ENCODE assay signal across 9 cellular contexts in the genomic region with DNA sequence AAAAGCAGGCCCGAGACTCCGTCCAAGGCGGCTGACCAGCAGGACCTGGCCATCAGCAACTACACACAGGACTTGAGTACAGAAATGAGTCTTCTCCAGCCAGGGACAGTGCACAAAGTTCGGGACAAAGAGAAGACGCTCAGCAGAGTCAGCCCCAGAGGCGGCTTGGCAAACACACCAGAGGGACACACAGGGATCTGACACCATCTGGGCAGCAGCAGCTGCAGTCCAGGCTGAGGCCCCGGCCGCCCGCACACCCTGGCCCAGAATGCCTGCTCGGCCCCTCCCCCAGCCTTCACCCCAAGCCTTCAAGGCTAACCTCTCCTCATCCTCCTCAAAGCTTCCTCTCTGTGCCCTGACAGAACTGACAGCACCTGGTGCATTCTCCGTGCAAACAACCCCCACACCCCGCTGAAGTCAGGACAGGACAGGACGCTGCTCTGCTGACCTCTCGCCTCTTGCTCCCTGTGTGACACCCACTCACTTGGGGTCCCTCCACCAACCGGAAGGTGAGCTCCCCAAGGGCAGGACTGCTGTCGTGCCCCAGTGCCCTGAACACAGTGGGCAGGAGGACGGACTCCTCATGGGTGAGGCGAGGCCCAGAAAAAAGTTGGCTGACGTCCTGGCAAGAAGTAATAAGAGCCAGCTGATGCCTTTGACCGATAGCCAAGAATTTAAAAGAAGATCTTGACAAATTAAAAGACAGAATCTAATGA.
DNase-seq lines count a peak whose midpoint lies in the region; ATAC-seq, FAIRE-seq and TF ChIP-seq lines count a peak whose summit lies in the region.
"Had no signal": no experiment of that assay in that cellular context is flagged by ENCODE, and none has a peak within 500 bp of the region (broad histone marks: within the 10 kb centered on the region; RNA-seq: fewer than 3 reads in every experiment).

No MANE protein-coding gene starts in this region.

- H4K20me1 ChIP-seq in HepG2 (ENCODE audit: insufficient read depth, low read length), result no peaks in the 10 kb centered on the region

- H3K36me3 Mint-ChIP-seq in stimulated activated naive B cell treated with anti-CD40 and anti-IgM and Interleukin-4, amounts not matched to agents 10 μg/mL and 1 μg/mL and 100 μg/mL, for 72 hours, result peaks cover 4 to 26% of the 10 kb centered on the region in 2 donors

- H3K27ac Mint-ChIP-seq in stimulated activated naive B cell treated with anti-CD40 and anti-IgM and Interleukin-4, amounts not matched to agents 10 μg/mL and 1 μg/mL and 100 μg/mL, for 72 hours, result peak overlapping the region; percentile 22
- H3K27ac Mint-ChIP-seq: activated T-cell treated with anti-CD3 and anti-CD28 coated beads, Interleukin-2, amount 50 U/mL, for 72 hours had no signal

- TF ChIP-seq CTCF in breast epithelium (IDR thresholded peaks at IDR 0.05), result no peak
- no peak for TF ChIP-seq CTCF in HepG2 (CRISPR knock-in tag; IDR thresholded peaks at IDR 0.05)

- peak overlapping the region; percentile 15; the same call in 1 of the 2 replicates for H3K9ac ChIP-seq in HepG2 (ENCODE audit: insufficient read depth, low read depth, low read length)

- peaks cover 0 to 7% of the 10 kb centered on the region in 2 donors for H3K9me3 Mint-ChIP-seq in stimulated activated naive B cell treated with anti-CD40 and anti-IgM and Interleukin-4, amounts not matched to agents 10 μg/mL and 1 μg/mL and 100 μg/mL, for 72 hours

- peak; percentile 50 for DNase-seq in HCEC 1CT
- no peak for DNase-seq in breast epithelium (ENCODE audit: low spot score in 2 of 2)
- DNase-seq in HepG2 (ENCODE audit: low spot score), result no peak
- DNase-seq in stimulated activated naive B cell treated with anti-CD40 and anti-IgM and Interleukin-4, amounts not matched to agents 10 μg/mL and 1 μg/mL and 100 μg/mL, for 72 hours, result no peak
- DNase-seq in GF-D8 (lab: John Stamatoyannopoulos, UW), result no peak
- DNase-seq in Ammon's horn (ENCODE audit: low spot score), result no peak
- DNase-seq: activated T-cell treated with anti-CD3 and anti-CD28 coated beads, Interleukin-2, amount 50 U/mL, for 72 hours had no signal

- H3K4me1 Mint-ChIP-seq in stimulated activated naive B cell treated with anti-CD40 and anti-IgM and Interleukin-4, amounts not matched to agents 10 μg/mL and 1 μg/mL and 100 μg/mL, for 72 hours, result peaks cover 23 to 43% of the 10 kb centered on the region in 2 donors

- H3K9me3 ChIP-seq in breast epithelium (no peaks in the 10 kb centered on the region), HepG2 (ENCODE audit: low read length) (no peaks in the 10 kb centered on the region)

- WGBS in HepG2 (ENCODE audit: low lambda C conversion rate), result 75% methylated on average over 14 of the region's 20 CpGs

- H3K27ac ChIP-seq in breast epithelium, result peak overlapping the region; percentile 79 to 96
- H3K27ac ChIP-seq in HepG2 (ENCODE audit: extremely low read length, insufficient read depth, low read length), result peak overlapping the region; percentile 44

- H3K36me3 ChIP-seq in breast epithelium (no peaks in the 10 kb centered on the region), HepG2 (replicated peaks in 1 of 2; ENCODE audit: control insufficient read depth in 1 of 2, insufficient read depth in 2 of 2, low read length in 2 of 2) (no peaks in the 10 kb centered on the region)

- H3K4me2 ChIP-seq in HepG2 (ENCODE audit: low read depth, low read length), result peak overlapping the region; percentile 21; the same call in 1 of the 2 replicates

- BruUV-seq in HepG2 (replicated peaks; lab: Mats Ljungman, UMichigan), result no TSS peak

- CTCF ChIA-PET in HepG2 (lab: Yijun Ruan, JAX; ENCODE audit: low intra/inter-chr PET ratio, low total read pairs), result no interaction called here

- no peaks in the 10 kb centered on the region for H3K27me3 Mint-ChIP-seq in stimulated activated naive B cell treated with anti-CD40 and anti-IgM and Interleukin-4, amounts not matched to agents 10 μg/mL and 1 μg/mL and 100 μg/mL, for 72 hours

- in situ Hi-C loops in HepG2 (cut with HindIII; ENCODE audit: extremely low pct_ligation_motif_present, low pct_unique_long_range_greater_than_20kb), result no loop called here

- FAIRE-seq in HepG2 (lab: Jason Lieb, UNC), result no peak

- POLR2A ChIA-PET in HepG2 (lab: Yijun Ruan, JAX), result interaction anchor here (1.0 kb wide), 1 partner anchor 11 kb away, joined by 3 read pairs; no protein-coding TSS in a partner anchor

- TF ChIP-seq RAD21 in HepG2 (CRISPR knock-in tag; IDR thresholded peaks at IDR 0.05), result no peak

- ATAC-seq in HepG2 (peak; percentile 82), HG03280 (IDR thresholded peaks at IDR 0.05; ENCODE audit: unreplicated experiment) (no peak), HG02678 (IDR thresholded peaks at IDR 0.05; ENCODE audit: unreplicated experiment) (no peak)
- ATAC-seq in stimulated activated naive B cell treated with anti-CD40 and anti-IgM and Interleukin-4, amounts not matched to agents 10 μg/mL and 1 μg/mL and 100 μg/mL, for 72 hours (replicated peaks), result no peak
- ATAC-seq: activated T-cell treated with anti-CD3 and anti-CD28 coated beads, Interleukin-2, amount 50 U/mL, for 72 hours had no signal

- intact Hi-C loops in breast epithelium (cut with DNase I; ENCODE audit: low total_unique reads) (no loop called here), HepG2 (cut with micrococcal nuclease; ENCODE audit: unreplicated experiment) (no loop called here)

- H3K27me3 ChIP-seq in breast epithelium, result no peaks in the 10 kb centered on the region
- H3K27me3 ChIP-seq in HepG2 (ENCODE audit: control insufficient read depth in 1 of 2, insufficient read depth in 2 of 2, low read length in 2 of 2), result no peaks in the 10 kb centered on the region

- H3K4me1 ChIP-seq in breast epithelium (peaks cover 7 to 13% of the 10 kb centered on the region in 2 donors), HepG2 (ENCODE audit: insufficient read depth, low read length) (peaks cover 62% of the 10 kb centered on the region)

- H3K4me3 ChIP-seq in breast epithelium (peak overlapping the region; percentile 12 to 53 (median 23)), HepG2 (replicated peaks in 1 of 3; ENCODE audit: insufficient read depth in 1 of 3, low read depth in 2 of 3, low read length in 3 of 3) (peak overlapping the region in 1 of 3 experiments; percentile 13; a peak in 1 of 6 replicates)

- H3K79me2 ChIP-seq in HepG2 (ENCODE audit: insufficient read depth, low read length), result peaks cover 7% of the 10 kb centered on the region

- no peak overlapping the region for H2AFZ ChIP-seq in HepG2 (ENCODE audit: low read length)

- no peak for TF ChIP-seq POLR2A in breast epithelium (IDR thresholded peaks at IDR 0.05)
- no peak for TF ChIP-seq POLR2A in HepG2 (IDR thresholded peaks at IDR 0.05; ENCODE audit: insufficient read depth in 1 of 2, low read depth in 2 of 2, low read length in 2 of 2)

- TF ChIP-seq EP300 in HepG2 (IDR thresholded peaks at IDR 0.05; ENCODE audit: low read depth in 2 of 2, low read length in 2 of 2), result no peak
- no peak for TF ChIP-seq EP300 in HepG2 (CRISPR knock-in tag; IDR thresholded peaks at IDR 0.05; ENCODE audit: borderline replicate concordance)

- no peak overlapping the region for H3K4me3 Mint-ChIP-seq in stimulated activated naive B cell treated with anti-CD40 and anti-IgM and Interleukin-4, amounts not matched to agents 10 μg/mL and 1 μg/mL and 100 μg/mL, for 72 hours
- H3K4me3 Mint-ChIP-seq: activated T-cell treated with anti-CD3 and anti-CD28 coated beads, Interleukin-2, amount 50 U/mL, for 72 hours had no signal

TF ChIP-seq in HepG2, 621 proteins besides CTCF, POLR2A, EP300 and RAD21 (continues in another document):
- TF ChIP-seq ZNF547 (CRISPR knock-in tag; IDR thresholded peaks at IDR 0.05), result peak; percentile 55; the same call in 1 of the 2 replicates
- no peak for TF ChIP-seq ZEB1 (IDR thresholded peaks at IDR 0.05; ENCODE audit: insufficient replicate concordance, low read depth)
- TF ChIP-seq ZNF670 (CRISPR knock-in tag; IDR thresholded peaks at IDR 0.05; ENCODE audit: borderline replicate concordance), result 0 out of 2 replicates have a peak, but pooled peaks have one; percentile 65
- no peak for TF ChIP-seq ZNF615 (CRISPR knock-in tag; IDR thresholded peaks at IDR 0.05; ENCODE audit: borderline replicate concordance)
- no peak for TF ChIP-seq SNAI1 (CRISPR knock-in tag; IDR thresholded peaks at IDR 0.05; ENCODE audit: borderline replicate concordance)
- TF ChIP-seq MED1 (CRISPR knock-in tag; IDR thresholded peaks at IDR 0.05), result no peak
- peak; percentile 8 for TF ChIP-seq ZNF883 (CRISPR knock-in tag; IDR thresholded peaks at IDR 0.05; ENCODE audit: not compliant biosample characterization)
- no peak for TF ChIP-seq ZNF468 (CRISPR knock-in tag; IDR thresholded peaks at IDR 0.05)
- TF ChIP-seq ZFP91 (CRISPR knock-in tag; IDR thresholded peaks at IDR 0.05; ENCODE audit: borderline replicate concordance), result peak; percentile 47; the same call in 1 of the 2 replicates
- peak; percentile 90 for TF ChIP-seq ZBTB38 (CRISPR knock-in tag; IDR thresholded peaks at IDR 0.05)
- TF ChIP-seq, protein P1, sequence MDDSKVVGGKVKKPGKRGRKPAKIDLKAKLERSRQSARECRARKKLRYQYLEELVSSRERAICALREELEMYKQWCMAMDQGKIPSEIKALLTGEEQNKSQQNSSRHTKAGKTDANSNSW (CRISPR knock-in tag; IDR thresholded peaks at IDR 0.05; ENCODE audit: borderline replicate concordance), result no peak
- TF ChIP-seq HDAC1 (CRISPR knock-in tag; IDR thresholded peaks at IDR 0.05), result peak; percentile 40; the same call in 1 of the 2 replicates
